ENCODE assay signal across 23 cellular contexts in the genomic region with DNA sequence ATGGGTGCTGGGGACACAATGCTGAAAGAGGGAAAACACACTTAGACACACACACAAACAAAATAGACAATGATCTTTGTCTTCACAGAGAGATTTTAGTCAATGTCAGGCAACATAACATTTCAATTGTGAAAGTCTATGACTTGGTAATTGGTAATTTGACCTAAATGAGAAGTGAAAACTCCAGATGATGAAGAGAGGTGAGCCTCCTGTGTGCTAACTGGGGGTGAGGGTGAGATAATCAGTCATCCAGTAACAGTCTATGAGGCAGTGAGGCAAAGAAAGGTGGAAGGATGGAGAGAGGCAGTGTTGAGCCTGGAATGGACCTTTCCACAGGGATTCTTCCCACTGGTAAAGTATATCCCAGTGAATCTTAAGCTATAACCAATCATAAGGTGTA.
"Had no signal": no experiment of that assay in that cellular context is flagged by ENCODE, and none has a peak within 500 bp of the region (broad histone marks: within the 10 kb centered on the region; RNA-seq: fewer than 3 reads in every experiment).

No MANE protein-coding gene starts in this region.

- H3K27ac ChIP-seq: body of pancreas, cardiac muscle cell, esophagus squamous epithelium, gastrocnemius medialis, neutrophil, ovary, prostate gland, spleen, testis, vagina had no signal

- H3K4me1 ChIP-seq: body of pancreas, prostate gland, testis had no signal

- H3K4me3 Mint-ChIP-seq: activated CD4-positive, alpha-beta memory T cell treated with anti-CD3 and anti-CD28 coated beads for 36 hours; activated naive CD8-positive, alpha-beta T cell treated with anti-CD3 and anti-CD28 coated beads, Interleukin-2, amount 50 U/mL, for 24 hours; endodermal cell; natural killer cell had no signal

- H3K27ac Mint-ChIP-seq: activated CD4-positive, alpha-beta memory T cell treated with anti-CD3 and anti-CD28 coated beads for 36 hours; activated naive CD8-positive, alpha-beta T cell treated with anti-CD3 and anti-CD28 coated beads, Interleukin-2, amount 50 U/mL, for 24 hours; endodermal cell; natural killer cell had no signal

- H3K4me3 ChIP-seq: body of pancreas, cardiac muscle cell, esophagus squamous epithelium, gastrocnemius medialis, ovary, prostate gland, spleen, testis, vagina had no signal

- H3K9me3 Mint-ChIP-seq: endodermal cell had no signal

- H3K36me3 ChIP-seq: cardiac muscle cell, esophagus squamous epithelium, gastrocnemius medialis, neutrophil, ovary, prostate gland, spleen, vagina had no signal

- H3K27me3 Mint-ChIP-seq: activated CD4-positive, alpha-beta memory T cell treated with anti-CD3 and anti-CD28 coated beads for 36 hours; activated naive CD8-positive, alpha-beta T cell treated with anti-CD3 and anti-CD28 coated beads, Interleukin-2, amount 50 U/mL, for 24 hours had no signal

- H3K36me3 Mint-ChIP-seq: activated CD4-positive, alpha-beta memory T cell treated with anti-CD3 and anti-CD28 coated beads for 36 hours; natural killer cell had no signal

- H3K4me1 Mint-ChIP-seq: activated naive CD8-positive, alpha-beta T cell treated with anti-CD3 and anti-CD28 coated beads, Interleukin-2, amount 50 U/mL, for 24 hours; natural killer cell had no signal

- DNase-seq: activated CD4-positive, alpha-beta memory T cell treated with anti-CD3 and anti-CD28 coated beads for 36 hours; activated CD4-positive, alpha-beta T cell treated with anti-CD3 and anti-CD28 coated beads for 48 hours; activated effector memory CD4-positive, alpha-beta T cell treated with anti-CD3 and anti-CD28 coated beads, Interleukin-2, amount 50 U/mL, for 16 hours; activated naive CD4-positive, alpha-beta T cell treated with anti-CD3 and anti-CD28 coated beads, Interleukin-2, amount 50 U/mL, for 16 hours; activated naive CD8-positive, alpha-beta T cell treated with anti-CD3 and anti-CD28 coated beads, Interleukin-2, amount 50 U/mL, for 24 hours; body of pancreas; cortex of kidney; endodermal cell; esophagus squamous epithelium; gastrocnemius medialis; hypothalamus; midbrain; natural killer cell; ovary; spleen; stimulated activated CD4-positive, alpha-beta T cell treated with anti-CD3 and anti-CD28 coated beads, Interleukin-4, amount 100 ng/mL, for 1 hour; stimulated activated naive CD4-positive, alpha-beta T cell; testis; trophoblast cell had no signal

- ATAC-seq: activated naive CD8-positive, alpha-beta T cell treated with anti-CD3 and anti-CD28 coated beads, Interleukin-2, amount 50 U/mL, for 24 hours; body of pancreas; gastrocnemius medialis; natural killer cell had no signal

- H3K9me3 ChIP-seq: body of pancreas, esophagus squamous epithelium, gastrocnemius medialis, neutrophil, ovary, prostate gland, spleen, testis, vagina had no signal
